ENCODE assay signal across 32 cellular contexts in the genomic region with DNA sequence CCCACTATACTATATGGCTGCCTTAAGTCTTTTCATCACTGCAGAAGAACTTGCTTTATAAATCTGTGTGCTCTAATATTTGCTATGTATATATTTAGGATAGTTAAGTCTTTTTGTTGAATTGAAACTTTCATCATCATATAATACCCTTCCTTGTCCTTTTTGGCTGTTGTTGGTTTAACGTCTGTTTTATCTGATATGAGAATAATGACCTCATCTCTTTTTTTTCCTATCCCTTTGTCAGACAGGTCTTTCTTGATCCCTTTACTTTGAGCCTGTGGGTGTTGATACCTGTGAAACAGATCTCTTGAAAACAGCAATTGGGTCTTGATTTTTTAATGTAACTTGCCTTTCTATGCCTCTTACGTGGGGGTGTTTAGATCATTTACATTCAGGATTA.
"Had no signal": no experiment of that assay in that cellular context is flagged by ENCODE, and none has a peak within 500 bp of the region (broad histone marks: within the 10 kb centered on the region; RNA-seq: fewer than 3 reads in every experiment).

No MANE protein-coding gene starts in this region.

- H3K4me3 ChIP-seq: ascending aorta, cardiac muscle cell, MG63, PC-9, SJCRH30, SK-N-MC had no signal

- H3K27ac ChIP-seq: ascending aorta, cardiac muscle cell, PC-9, RWPE1, SJCRH30, SK-N-MC had no signal

- H3K4me1 ChIP-seq: ascending aorta, SJCRH30 had no signal

- H3K4me1 Mint-ChIP-seq: activated CD4-positive, alpha-beta T cell treated with anti-CD3 and anti-CD28 coated beads for 36 hours; activated CD4-positive, alpha-beta T cell treated with anti-CD3 and anti-CD28 coated beads, Interleukin-2, amount 10 ng/mL, durations not matched to agents 7 days and 5 days; activated naive CD4-positive, alpha-beta T cell treated with anti-CD3 and anti-CD28 coated beads, Interleukin-2, amount 50 U/mL, for 24 hours; activated naive CD8-positive, alpha-beta T cell treated with anti-CD3 and anti-CD28 coated beads, Interleukin-2, amount 10 ng/mL, durations not matched to agents 7 days and 5 days; central memory CD8-positive, alpha-beta T cell had no signal

- DNase-seq: activated CD4-positive, alpha-beta T cell treated with anti-CD3 and anti-CD28 coated beads for 36 hours; activated CD4-positive, alpha-beta T cell treated with anti-CD3 and anti-CD28 coated beads, Interleukin-2, amount 10 ng/mL, durations not matched to agents 7 days and 5 days; activated CD4-positive, alpha-beta T cell treated with anti-CD3 and anti-CD28 coated beads, Interleukin-2, amount 50 U/mL, for 48 hours; activated CD8-positive, alpha-beta T cell treated with anti-CD3 and anti-CD28 coated beads, Interleukin-2, amount 10 ng/mL, durations not matched to agents 7 days and 5 days; activated gamma-delta T cell; activated naive CD4-positive, alpha-beta T cell treated with Interleukin-2 at 50 U/mL for 16 hours; activated naive CD8-positive, alpha-beta T cell treated with anti-CD3 and anti-CD28 coated beads, Interleukin-2, amount 10 ng/mL, durations not matched to agents 7 days and 5 days; activated T-cell treated with anti-CD3 and anti-CD28 coated beads, Interleukin-2, amount 50 U/mL, for 24 hours; amygdala; Karpas-422; KBM-7; MG63; NCI-H1048; NCI-H1105 treated with DMSO at 0.1 percent for 48 hours; NCI-H1436; NCI-H1694 treated with DMSO at 0.1 percent for 48 hours; NCI-H2029; NCI-H345; NCI-H524 treated with DMSO at 0.1 percent for 48 hours; NCI-H748 treated with DMSO at 0.1 percent for 48 hours; PC-9; SJCRH30; T1000 had no signal

- H3K27ac Mint-ChIP-seq: activated CD4-positive, alpha-beta T cell treated with anti-CD3 and anti-CD28 coated beads for 36 hours; activated CD4-positive, alpha-beta T cell treated with anti-CD3 and anti-CD28 coated beads, Interleukin-2, amount 10 ng/mL, durations not matched to agents 7 days and 5 days; activated CD8-positive, alpha-beta T cell treated with anti-CD3 and anti-CD28 coated beads, Interleukin-2, amount 10 ng/mL, durations not matched to agents 7 days and 5 days; activated naive CD4-positive, alpha-beta T cell treated with anti-CD3 and anti-CD28 coated beads, Interleukin-2, amount 50 U/mL, for 24 hours; activated naive CD8-positive, alpha-beta T cell treated with anti-CD3 and anti-CD28 coated beads, Interleukin-2, amount 10 ng/mL, durations not matched to agents 7 days and 5 days; activated T-cell treated with anti-CD3 and anti-CD28 coated beads, Interleukin-2, amount 50 U/mL, for 24 hours; activated T-helper 2 cell treated with anti-CD3 and anti-CD28 coated beads, Interferon-gamma antibody, Interleukin-2, Interleukin-4, amounts not matched to agents 10 μg/mL and 5 μg/mL and 100 μg/mL, durations not matched to agents 14 hours and 24 hours and 36 hours had no signal

- H3K36me3 Mint-ChIP-seq: activated naive CD8-positive, alpha-beta T cell treated with anti-CD3 and anti-CD28 coated beads, Interleukin-2, amount 10 ng/mL, durations not matched to agents 7 days and 5 days had no signal

- H3K9me3 ChIP-seq: ascending aorta, MG63, SJCRH30 had no signal

- H2AFZ ChIP-seq: PC-9 had no signal

- H3K27me3 Mint-ChIP-seq: activated CD4-positive, alpha-beta T cell treated with anti-CD3 and anti-CD28 coated beads for 36 hours; activated CD4-positive, alpha-beta T cell treated with anti-CD3 and anti-CD28 coated beads, Interleukin-2, amount 10 ng/mL, durations not matched to agents 7 days and 5 days; activated naive CD4-positive, alpha-beta T cell treated with anti-CD3 and anti-CD28 coated beads, Interleukin-2, amount 50 U/mL, for 24 hours; activated naive CD8-positive, alpha-beta T cell treated with anti-CD3 and anti-CD28 coated beads, Interleukin-2, amount 10 ng/mL, durations not matched to agents 7 days and 5 days; activated T-cell treated with anti-CD3 and anti-CD28 coated beads, Interleukin-2, amount 50 U/mL, for 24 hours; central memory CD8-positive, alpha-beta T cell had no signal

- ATAC-seq: activated CD4-positive, alpha-beta T cell treated with anti-CD3 and anti-CD28 coated beads for 36 hours; activated CD4-positive, CD25-positive, alpha-beta regulatory T cell treated with anti-CD3 and anti-CD28 coated beads, Interleukin-2, amount 50 U/mL, for 24 hours; activated CD8-positive, alpha-beta T cell treated with anti-CD3 and anti-CD28 coated beads, Interleukin-2, amount 10 ng/mL, durations not matched to agents 7 days and 5 days; Right ventricle myocardium inferior had no signal

- H3K36me3 ChIP-seq: ascending aorta, cardiac muscle cell, MG63, SJCRH30 had no signal

- H3K27me3 ChIP-seq: ascending aorta, cardiac muscle cell, MG63, SJCRH30 had no signal

- H3K9me3 Mint-ChIP-seq: activated naive CD8-positive, alpha-beta T cell treated with anti-CD3 and anti-CD28 coated beads, Interleukin-2, amount 10 ng/mL, durations not matched to agents 7 days and 5 days had no signal

- H3K4me2 ChIP-seq: PC-9 had no signal

- H3K4me3 Mint-ChIP-seq: activated CD4-positive, alpha-beta T cell treated with anti-CD3 and anti-CD28 coated beads for 36 hours; activated CD4-positive, alpha-beta T cell treated with anti-CD3 and anti-CD28 coated beads, Interleukin-2, amount 10 ng/mL, durations not matched to agents 7 days and 5 days; activated CD8-positive, alpha-beta T cell treated with anti-CD3 and anti-CD28 coated beads, Interleukin-2, amount 10 ng/mL, durations not matched to agents 7 days and 5 days; activated naive CD4-positive, alpha-beta T cell treated with anti-CD3 and anti-CD28 coated beads, Interleukin-2, amount 50 U/mL, for 24 hours; activated naive CD8-positive, alpha-beta T cell treated with anti-CD3 and anti-CD28 coated beads, Interleukin-2, amount 10 ng/mL, durations not matched to agents 7 days and 5 days; activated T-cell treated with anti-CD3 and anti-CD28 coated beads, Interleukin-2, amount 50 U/mL, for 24 hours; central memory CD8-positive, alpha-beta T cell had no signal
